1 cellular context compared by ENCODE assay signal in genomic region chr6:31642798-31643570, GRCh38.
A peak's percentile ranks its signal among the peaks of the same experiment; 100 is the strongest.
TF ChIP-seq lines count a peak whose summit lies in the region.

No MANE protein-coding gene starts in this region.

TF ChIP-seq in K562, 482 proteins besides CTCF, POLR2A, EP300 and RAD21:
- no peak for TF ChIP-seq ZNF253 (CRISPR knock-in tag; conservative IDR thresholded peaks at IDR 0.05)
- TF ChIP-seq POLR2G (IDR thresholded peaks at IDR 0.05; ENCODE audit: low read depth, low read length) = 0 out of 2 replicates have a peak, but pooled peaks have one; percentile 32
- TF ChIP-seq E2F6 (IDR thresholded peaks at IDR 0.05; ENCODE audit: borderline replicate concordance in 1 of 2, extremely low read depth in 1 of 2, insufficient read depth in 1 of 2, insufficient read length in 1 of 2, low read depth in 1 of 2, low read length in 1 of 2, poor library complexity in 1 of 2, severe bottlenecking in 1 of 2) = no peak
- no peak for TF ChIP-seq SP2 (IDR thresholded peaks at IDR 0.05; ENCODE audit: extremely low read depth, low read depth, low read length, poor library complexity, severe bottlenecking)
- TF ChIP-seq RBFOX2 (IDR thresholded peaks at IDR 0.05; ENCODE audit: low read depth, low read length) = peak; percentile 34; the same call in 1 of the 2 replicates
- no peak for TF ChIP-seq MLX (CRISPR knock-in tag; conservative IDR thresholded peaks at IDR 0.05)
- TF ChIP-seq, protein P1, sequence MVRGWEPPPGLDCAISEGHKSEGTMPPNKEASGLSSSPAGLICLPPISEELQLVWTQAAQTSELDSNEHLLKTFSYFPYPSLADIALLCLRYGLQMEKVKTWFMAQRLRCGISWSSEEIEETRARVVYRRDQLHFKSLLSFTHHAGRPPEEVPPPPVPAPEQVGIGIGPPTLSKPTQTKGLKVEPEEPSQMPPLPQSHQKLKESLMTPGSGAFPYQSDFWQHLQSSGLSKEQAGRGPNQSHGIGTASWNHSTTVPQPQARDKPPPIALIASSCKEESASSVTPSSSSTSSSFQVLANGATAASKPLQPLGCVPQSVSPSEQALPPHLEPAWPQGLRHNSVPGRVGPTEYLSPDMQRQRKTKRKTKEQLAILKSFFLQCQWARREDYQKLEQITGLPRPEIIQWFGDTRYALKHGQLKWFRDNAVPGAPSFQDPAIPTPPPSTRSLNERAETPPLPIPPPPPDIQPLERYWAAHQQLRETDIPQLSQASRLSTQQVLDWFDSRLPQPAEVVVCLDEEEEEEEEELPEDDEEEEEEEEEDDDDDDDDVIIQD (CRISPR knock-in tag; IDR thresholded peaks at IDR 0.05) = no peak
- TF ChIP-seq ZNF280A (IDR thresholded peaks at IDR 0.05; ENCODE audit: low read depth, partially characterized antibody) = no peak
- TF ChIP-seq, protein P2, sequence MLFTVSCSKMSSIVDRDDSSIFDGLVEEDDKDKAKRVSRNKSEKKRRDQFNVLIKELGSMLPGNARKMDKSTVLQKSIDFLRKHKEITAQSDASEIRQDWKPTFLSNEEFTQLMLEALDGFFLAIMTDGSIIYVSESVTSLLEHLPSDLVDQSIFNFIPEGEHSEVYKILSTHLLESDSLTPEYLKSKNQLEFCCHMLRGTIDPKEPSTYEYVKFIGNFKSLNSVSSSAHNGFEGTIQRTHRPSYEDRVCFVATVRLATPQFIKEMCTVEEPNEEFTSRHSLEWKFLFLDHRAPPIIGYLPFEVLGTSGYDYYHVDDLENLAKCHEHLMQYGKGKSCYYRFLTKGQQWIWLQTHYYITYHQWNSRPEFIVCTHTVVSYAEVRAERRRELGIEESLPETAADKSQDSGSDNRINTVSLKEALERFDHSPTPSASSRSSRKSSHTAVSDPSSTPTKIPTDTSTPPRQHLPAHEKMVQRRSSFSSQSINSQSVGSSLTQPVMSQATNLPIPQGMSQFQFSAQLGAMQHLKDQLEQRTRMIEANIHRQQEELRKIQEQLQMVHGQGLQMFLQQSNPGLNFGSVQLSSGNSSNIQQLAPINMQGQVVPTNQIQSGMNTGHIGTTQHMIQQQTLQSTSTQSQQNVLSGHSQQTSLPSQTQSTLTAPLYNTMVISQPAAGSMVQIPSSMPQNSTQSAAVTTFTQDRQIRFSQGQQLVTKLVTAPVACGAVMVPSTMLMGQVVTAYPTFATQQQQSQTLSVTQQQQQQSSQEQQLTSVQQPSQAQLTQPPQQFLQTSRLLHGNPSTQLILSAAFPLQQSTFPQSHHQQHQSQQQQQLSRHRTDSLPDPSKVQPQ (CRISPR knock-in tag; IDR thresholded peaks at IDR 0.05; ENCODE audit: borderline replicate concordance) = no peak
